ENCODE assay signal across 1 cellular context in genomic region chr2:174914894-174915760, GRCh38.
TF ChIP-seq lines count a peak whose summit lies in the region.

No MANE protein-coding gene starts in this region.

TF ChIP-seq in HEK293, 187 proteins besides CTCF, POLR2A, EP300 and RAD21 (continued from another document):
- no peak for TF ChIP-seq ZNF645 (tag by site-specific recombination; IDR thresholded peaks at IDR 0.05)
- TF ChIP-seq TSHZ1 (tag by site-specific recombination; IDR thresholded peaks at IDR 0.05; ENCODE audit: borderline replicate concordance), result peak; percentile 13; the same call in 1 of the 2 replicates
- peak; percentile 36 for TF ChIP-seq GLIS1 (tag by site-specific recombination; IDR thresholded peaks at IDR 0.05)
- TF ChIP-seq ZNF660 (tag by site-specific recombination; IDR thresholded peaks at IDR 0.05), result no peak
- TF ChIP-seq GLI2 (tag by site-specific recombination; IDR thresholded peaks at IDR 0.05; ENCODE audit: borderline replicate concordance, low read depth), result 0 out of 2 replicates have a peak, but pooled peaks have one; percentile 24
- 0 out of 2 replicates have a peak, but pooled peaks have one; percentile 9 for TF ChIP-seq KLF10 (tag by site-specific recombination; IDR thresholded peaks at IDR 0.05)
- TF ChIP-seq ZNF121 (tag by site-specific recombination; IDR thresholded peaks at IDR 0.05), result no peak
- TF ChIP-seq ZNF558 (tag by site-specific recombination; IDR thresholded peaks at IDR 0.05), result 0 out of 2 replicates have a peak, but pooled peaks have one; percentile 15
- TF ChIP-seq ZNF184 (tag by site-specific recombination; IDR thresholded peaks at IDR 0.05), result 0 out of 2 replicates have a peak, but pooled peaks have one; percentile 22
- TF ChIP-seq REST (tag by site-specific recombination; IDR thresholded peaks at IDR 0.05), result no peak
- peak; percentile 44 for TF ChIP-seq ZNF580 (tag by site-specific recombination; IDR thresholded peaks at IDR 0.05)
- TF ChIP-seq SCRT2 (tag by site-specific recombination; IDR thresholded peaks at IDR 0.05), result no peak
- TF ChIP-seq ZNF292 (tag by site-specific recombination; IDR thresholded peaks at IDR 0.05; ENCODE audit: borderline replicate concordance, low read depth), result no peak
- TF ChIP-seq ZNF670 (tag by site-specific recombination; IDR thresholded peaks at IDR 0.05; ENCODE audit: low read depth), result no peak
- peak; percentile 76 for TF ChIP-seq ZXDB (tag by site-specific recombination; IDR thresholded peaks at IDR 0.05)
- TF ChIP-seq PRDM1 (tag by site-specific recombination; IDR thresholded peaks at IDR 0.05), result no peak
- peak; percentile 78 for TF ChIP-seq INSM2 (tag by site-specific recombination; IDR thresholded peaks at IDR 0.05)
- peak; percentile 11; the same call in 1 of the 2 replicates for TF ChIP-seq SP7 (tag by site-specific recombination; IDR thresholded peaks at IDR 0.05)
- no peak for TF ChIP-seq ZNF654 (tag by site-specific recombination; IDR thresholded peaks at IDR 0.05; ENCODE audit: low read depth)
- TF ChIP-seq AEBP2 (tag by site-specific recombination; IDR thresholded peaks at IDR 0.05; ENCODE audit: borderline replicate concordance), result no peak
- TF ChIP-seq ZNF24 (tag by site-specific recombination; IDR thresholded peaks at IDR 0.05), result peak; percentile 49; the same call in 1 of the 2 replicates
- TF ChIP-seq ZNF18 (tag by site-specific recombination; IDR thresholded peaks at IDR 0.05), result no peak
- TF ChIP-seq HOXD13 (CRISPR knock-in tag; IDR thresholded peaks at IDR 0.05; ENCODE audit: borderline replicate concordance), result no peak
- TF ChIP-seq WT1 (tag by site-specific recombination; IDR thresholded peaks at IDR 0.05), result 0 out of 2 replicates have a peak, but pooled peaks have one; percentile 48
- TF ChIP-seq ZNF555 (tag by site-specific recombination; conservative IDR thresholded peaks at IDR 0.05), result no peak
- peak; percentile 72; the same call in 1 of the 2 replicates for TF ChIP-seq OSR2 (tag by site-specific recombination; IDR thresholded peaks at IDR 0.05)
- TF ChIP-seq PATZ1 (tag by site-specific recombination; IDR thresholded peaks at IDR 0.05), result 0 out of 2 replicates have a peak, but pooled peaks have one; percentile 22
- TF ChIP-seq PRDM4 (tag by site-specific recombination; IDR thresholded peaks at IDR 0.05), result peak; percentile 57
- peak; percentile 55 for TF ChIP-seq ZNF629 (tag by site-specific recombination; IDR thresholded peaks at IDR 0.05)
- TF ChIP-seq ZNF366 (tag by site-specific recombination; conservative IDR thresholded peaks at IDR 0.05), result peak; percentile 61
- TF ChIP-seq BCL6B (tag by site-specific recombination; IDR thresholded peaks at IDR 0.05), result 0 out of 2 replicates have a peak, but pooled peaks have one; percentile 50
